In genomic region chr20:33002087-33002808, GRCh38 we compare ENCODE assay signal across 21 cellular contexts. TPM values are rescaled to one million over a fixed set of nuclear protein-coding genes. Genes with fewer than 3 reads are reported as not detected.
DNase-seq lines count a peak whose midpoint lies in the region; ATAC-seq and TF ChIP-seq lines count a peak whose summit lies in the region.
"Had no signal": no experiment of that assay in that cellular context is flagged by ENCODE, and none has a peak within 500 bp of the region (broad histone marks: within the 10 kb centered on the region; RNA-seq: fewer than 3 reads in every experiment).

No MANE protein-coding gene starts in this region.

- H3K4me2 ChIP-seq in GM23338 = no peak overlapping the region
- H3K4me2 ChIP-seq in osteoblast (ENCODE audit: insufficient read depth, low read length) = no peak overlapping the region
- H3K4me2 ChIP-seq: A549; BLaER1 treated with 17β-estradiol and CSF1 and Interleukin-3, amounts not matched to agents 10 nM and 100 nM; PC-9 had no signal

- H3K4me3 ChIP-seq in GM23338 (no peak overlapping the region), endodermal cell (ENCODE audit: low read length) (no peak overlapping the region), osteoblast (ENCODE audit: insufficient read depth, low read length) (no peak overlapping the region), SJCRH30 (no peak overlapping the region)
- H3K4me3 ChIP-seq: A549; BLaER1 treated with 17β-estradiol and CSF1 and Interleukin-3, amounts not matched to agents 10 nM and 100 nM; PC-9 had no signal

- 92 to 93% methylated on average over 6 to 7 of the region's 7 CpGs for WGBS in endodermal cell (ENCODE audit: insufficient coverage in 1 of 2, insufficient read length in 1 of 2), 2 experiments

- H3K9ac ChIP-seq in endodermal cell (ENCODE audit: extremely low read depth, low read length, poor library complexity, severe bottlenecking) = no peak overlapping the region
- H3K9ac ChIP-seq: BLaER1 treated with 17β-estradiol and CSF1 and Interleukin-3, amounts not matched to agents 10 nM and 100 nM had no signal

- no peak overlapping the region for H3K27ac ChIP-seq in GM23338 (ENCODE audit: low read depth)
- no peak overlapping the region for H3K27ac ChIP-seq in endodermal cell (ENCODE audit: low read depth, low read length)
- no peak overlapping the region for H3K27ac ChIP-seq in osteoblast (ENCODE audit: low read depth, low read length)
- no peak overlapping the region for H3K27ac ChIP-seq in SJCRH30
- H3K27ac ChIP-seq: A549; BLaER1 treated with 17β-estradiol and CSF1 and Interleukin-3, amounts not matched to agents 10 nM and 100 nM; PC-9 had no signal

- no peaks in the 10 kb centered on the region for H3K4me1 ChIP-seq in GM23338 (ENCODE audit: insufficient read depth)
- H3K4me1 ChIP-seq in endodermal cell (ENCODE audit: control insufficient read depth, insufficient read depth, low read length) = peaks cover 3% of the 10 kb centered on the region
- no peaks in the 10 kb centered on the region for H3K4me1 ChIP-seq in osteoblast (ENCODE audit: insufficient read depth, low read length)
- H3K4me1 ChIP-seq in SJCRH30 = no peaks in the 10 kb centered on the region
- H3K4me1 ChIP-seq: A549 had no signal

- H3K27ac Mint-ChIP-seq in activated naive CD4-positive, alpha-beta T cell treated with anti-CD3 and anti-CD28 coated beads, Interleukin-2, amount 50 U/mL, for 72 hours = peak overlapping the region; percentile 73 to 82
- H3K27ac Mint-ChIP-seq in GM23338 = no peak overlapping the region
- no peak overlapping the region for H3K27ac Mint-ChIP-seq in endodermal cell
- H3K27ac Mint-ChIP-seq: HFFc6 had no signal

- H3K4me1 Mint-ChIP-seq in GM23338 (no peaks in the 10 kb centered on the region), endodermal cell (peaks cover 5% of the 10 kb centered on the region)

- no peaks in the 10 kb centered on the region for H3K27me3 ChIP-seq in GM23338 (ENCODE audit: insufficient read depth)
- H3K27me3 ChIP-seq in endodermal cell (ENCODE audit: control insufficient read depth, insufficient read depth, low read length, poor library complexity, severe bottlenecking) = no peaks in the 10 kb centered on the region
- H3K27me3 ChIP-seq in osteoblast (ENCODE audit: insufficient read depth, low read length) = no peaks in the 10 kb centered on the region
- no peaks in the 10 kb centered on the region for H3K27me3 ChIP-seq in SJCRH30
- H3K27me3 ChIP-seq: BLaER1 treated with 17β-estradiol and CSF1 and Interleukin-3, amounts not matched to agents 10 nM and 100 nM had no signal

- peaks cover 5% of the 10 kb centered on the region for H3K9me3 ChIP-seq in endodermal cell (ENCODE audit: control insufficient read depth, low read length)
- no peaks in the 10 kb centered on the region for H3K9me3 ChIP-seq in osteoblast (ENCODE audit: low read depth, low read length)
- no peaks in the 10 kb centered on the region for H3K9me3 ChIP-seq in SJCRH30 (replicated peaks)
- H3K9me3 ChIP-seq: A549 had no signal

- H3K79me2 ChIP-seq in GM23338 (replicated peaks; ENCODE audit: insufficient read depth) = no peaks in the 10 kb centered on the region
- H3K79me2 ChIP-seq in osteoblast (ENCODE audit: insufficient read depth, low read length) = no peaks in the 10 kb centered on the region

- no peak for TF ChIP-seq CTCF in GM23338 (conservative IDR thresholded peaks at IDR 0.05; ENCODE audit: low read depth in 2 of 2)
- TF ChIP-seq CTCF in endodermal cell (conservative IDR thresholded peaks at IDR 0.05) = peak; percentile 52
- TF ChIP-seq CTCF in osteoblast (IDR thresholded peaks at IDR 0.05; ENCODE audit: extremely low read depth, low read depth, low read length) = no peak

- no peaks in the 10 kb centered on the region for H4K20me1 ChIP-seq in GM23338 (replicated peaks; ENCODE audit: insufficient read depth)
- no peaks in the 10 kb centered on the region for H4K20me1 ChIP-seq in osteoblast (ENCODE audit: insufficient read depth, low read length)
- H4K20me1 ChIP-seq: BLaER1 treated with 17β-estradiol and CSF1 and Interleukin-3, amounts not matched to agents 10 nM and 100 nM had no signal

- no peaks in the 10 kb centered on the region for H3F3A ChIP-seq in GM23338 (replicated peaks; ENCODE audit: low read depth)

- DNase-seq in activated naive CD4-positive, alpha-beta T cell treated with anti-CD3 and anti-CD28 coated beads, Interleukin-2, amount 50 U/mL, for 72 hours (ENCODE audit: low spot score in 2 of 2) = no peak
- DNase-seq in activated naive CD4-positive, alpha-beta T cell treated with Interleukin-2 at 50 U/mL for 16 hours = no peak
- DNase-seq in GM23338 (ENCODE audit: low spot score) = no peak
- DNase-seq in endodermal cell = no peak
- peak; percentile 38 for DNase-seq in osteoblast (ENCODE audit: insufficient read length, low spot score, missing footprints)
- DNase-seq in SJCRH30 = no peak
- no peak for DNase-seq in NCI-H446 (lab: John Stamatoyannopoulos, UW)
- DNase-seq in NCI-H524 treated with DMSO at 0.1 percent for 48 hours (lab: John Stamatoyannopoulos, UW) = no peak
- DNase-seq: DMS 273 treated with DMSO at 0.1 percent for 48 hours, GF-D8, HFFc6, Karpas-422, MM.1S, NCI-H1092 treated with DMSO at 0.1 percent for 48 hours, NCI-H2081 treated with DMSO at 0.1 percent for 48 hours, NCI-H510A treated with DMSO at 0.1 percent for 48 hours, PC-9 had no signal

- H3K4me3 Mint-ChIP-seq in GM23338 (no peak overlapping the region), endodermal cell (no peak overlapping the region)
- H3K4me3 Mint-ChIP-seq: HFFc6 had no signal

- no peaks in the 10 kb centered on the region for H3K36me3 ChIP-seq in GM23338 (ENCODE audit: insufficient read depth)
- H3K36me3 ChIP-seq in endodermal cell (ENCODE audit: control insufficient read depth, insufficient read depth, low read length) = no peaks in the 10 kb centered on the region
- no peaks in the 10 kb centered on the region for H3K36me3 ChIP-seq in osteoblast (ENCODE audit: insufficient read depth, low read length)
- no peaks in the 10 kb centered on the region for H3K36me3 ChIP-seq in SJCRH30
- H3K36me3 ChIP-seq: BLaER1 treated with 17β-estradiol and CSF1 and Interleukin-3, amounts not matched to agents 10 nM and 100 nM had no signal

- no peaks in the 10 kb centered on the region for H3K36me3 Mint-ChIP-seq in activated naive CD4-positive, alpha-beta T cell treated with anti-CD3 and anti-CD28 coated beads, Interleukin-2, amount 50 U/mL, for 72 hours
- peaks cover 3% of the 10 kb centered on the region; the same call in 1 of the 3 replicates for H3K36me3 Mint-ChIP-seq in GM23338 (ENCODE audit: low read depth)
- H3K36me3 Mint-ChIP-seq in endodermal cell (ENCODE audit: low read depth) = no peaks in the 10 kb centered on the region

- H3K9me2 ChIP-seq in GM23338 (ENCODE audit: insufficient read depth) = no peaks in the 10 kb centered on the region

- H2AFZ ChIP-seq in GM23338 (no peak overlapping the region), osteoblast (ENCODE audit: low read length) (no peak overlapping the region)
- H2AFZ ChIP-seq: PC-9 had no signal

- ATAC-seq in activated naive CD4-positive, alpha-beta T cell treated with anti-CD3 and anti-CD28 coated beads, Interleukin-2, amount 50 U/mL, for 72 hours = peak in 1 of 2 donors; percentile 11
- peak; percentile 34; the same call in 2 of the 3 replicates for ATAC-seq in GM23338

- H3K27me3 Mint-ChIP-seq in GM23338 (ENCODE audit: insufficient read depth, low read depth, poor library complexity) (peaks cover 17% of the 10 kb centered on the region), endodermal cell (ENCODE audit: insufficient read depth) (no peaks in the 10 kb centered on the region)

- H3K9me3 Mint-ChIP-seq in activated naive CD4-positive, alpha-beta T cell treated with anti-CD3 and anti-CD28 coated beads, Interleukin-2, amount 50 U/mL, for 72 hours = peaks cover 5 to 8% of the 10 kb centered on the region in 2 donors
- peaks cover 4% of the 10 kb centered on the region; the same call in 2 of the 3 replicates for H3K9me3 Mint-ChIP-seq in GM23338
- H3K9me3 Mint-ChIP-seq in endodermal cell = peaks cover 3% of the 10 kb centered on the region

TF ChIP-seq in GM23338, 12 proteins besides CTCF, POLR2A, EP300 and RAD21 (continues in another document):
- TF ChIP-seq POLR2AphosphoS5 (IDR thresholded peaks at IDR 0.05; ENCODE audit: low read depth) = no peak
- no peak for TF ChIP-seq EZH2 (IDR thresholded peaks at IDR 0.05; ENCODE audit: low read depth, unreplicated experiment)

RNA-seq across cellular contexts. Expression of gene SUN5, which starts 2.0 kb away (rescaled TPM):
- total RNA-seq in activated naive CD4-positive, alpha-beta T cell treated with anti-CD3 and anti-CD28 coated beads, Interleukin-2, amount 50 U/mL, for 72 hours = not detected
- total RNA-seq in GM23338 (2014; rRNA removed; shearing (Covaris generic)) = not detected in 2 replicates
- polyA plus RNA-seq in GM23338 (2016; fragmentation: Nextera tagmentation; extraction: Ambion mirVana) = not detected in 2 replicates
- not detected for total RNA-seq in endodermal cell
- not detected for polyA plus RNA-seq in endodermal cell (2013, experiment 1 of 2)
- not detected for polyA plus RNA-seq in endodermal cell (2013, experiment 2 of 2)
- total RNA-seq in osteoblast = not detected in 2 replicates
- total RNA-seq in SJCRH30 (2014; rRNA removed; shearing (Covaris generic)) = not detected in 2 replicates
- total RNA-seq: Daoy, H1, HFFc6, PC-9 had no signal
- polyA plus RNA-seq: A549, H1 had no signal

RNA-seq across cellular contexts. Expression of gene BPIFB2, which starts 5.3 kb away (rescaled TPM):
- not detected for total RNA-seq in activated naive CD4-positive, alpha-beta T cell treated with anti-CD3 and anti-CD28 coated beads, Interleukin-2, amount 50 U/mL, for 72 hours
- not detected in 2 replicates for total RNA-seq in GM23338 (2014; rRNA removed; shearing (Covaris generic))
- not detected in 2 replicates for polyA plus RNA-seq in GM23338 (2016; fragmentation: Nextera tagmentation; extraction: Ambion mirVana)
- not detected for total RNA-seq in endodermal cell
- not detected for polyA plus RNA-seq in endodermal cell (2013, experiment 1 of 2)
- polyA plus RNA-seq in endodermal cell (2013, experiment 2 of 2) = not detected
- total RNA-seq in osteoblast = not detected in 2 replicates
- total RNA-seq in SJCRH30 (2014; rRNA removed; shearing (Covaris generic)) = not detected in 2 replicates
- total RNA-seq: Daoy, H1, HFFc6, PC-9 had no signal
- polyA plus RNA-seq: A549, H1 had no signal

RNA-seq across cellular contexts. Expression of gene BPIFB6, which starts 29.2 kb away (rescaled TPM):
- total RNA-seq in activated naive CD4-positive, alpha-beta T cell treated with anti-CD3 and anti-CD28 coated beads, Interleukin-2, amount 50 U/mL, for 72 hours = not detected
- total RNA-seq in GM23338 (2014; rRNA removed; shearing (Covaris generic)) = not detected in 2 replicates
- not detected in 2 replicates for polyA plus RNA-seq in GM23338 (2016; fragmentation: Nextera tagmentation; extraction: Ambion mirVana)
- total RNA-seq in endodermal cell = not detected
- not detected for polyA plus RNA-seq in endodermal cell (2013, experiment 1 of 2)
- not detected for polyA plus RNA-seq in endodermal cell (2013, experiment 2 of 2)
- not detected in 2 replicates for total RNA-seq in osteoblast
- total RNA-seq in SJCRH30 (2014; rRNA removed; shearing (Covaris generic)) = not detected in 2 replicates
- total RNA-seq: Daoy, H1, HFFc6, PC-9 had no signal
- polyA plus RNA-seq: A549, H1 had no signal

RNA-seq across cellular contexts. Expression of gene BPIFB3, which starts 51.5 kb away (rescaled TPM):
- not detected for total RNA-seq in activated naive CD4-positive, alpha-beta T cell treated with anti-CD3 and anti-CD28 coated beads, Interleukin-2, amount 50 U/mL, for 72 hours
- not detected in 2 replicates for total RNA-seq in GM23338 (2014; rRNA removed; shearing (Covaris generic))
- polyA plus RNA-seq in GM23338 (2016; fragmentation: Nextera tagmentation; extraction: Ambion mirVana) = not detected in 2 replicates
- total RNA-seq in endodermal cell = not detected
- polyA plus RNA-seq in endodermal cell (2013, experiment 1 of 2) = not detected
- not detected for polyA plus RNA-seq in endodermal cell (2013, experiment 2 of 2)
- not detected in 2 replicates for total RNA-seq in osteoblast
- 0.26 and 0.43 TPM in 2 replicates for total RNA-seq in SJCRH30 (2014; rRNA removed; shearing (Covaris generic))
- total RNA-seq: Daoy, H1, HFFc6, PC-9 had no signal
- polyA plus RNA-seq: A549, H1 had no signal

Comparison
In these comparisons a context has a peak if more than half of its experiments do, and no peak if none do; other contexts are left out.
1. H3K27ac Mint-ChIP-seq: peak in activated naive CD4-positive, alpha-beta T cell treated with anti-CD3 and anti-CD28 coated beads, Interleukin-2, amount 50 U/mL, for 72 hours (2 of 2); none in GM23338 (single experiment) and endodermal cell (single experiment).